ENCODE assay signal across 2 cellular contexts in genomic region chr12:96183734-96184370, GRCh38.
A peak's percentile ranks its signal among the peaks of the same experiment; 100 is the strongest.
TF ChIP-seq lines count a peak whose summit lies in the region.

No MANE protein-coding gene starts in this region.

TF ChIP-seq in HepG2, 621 proteins besides CTCF, POLR2A, EP300 and RAD21:
- TF ChIP-seq MAFK (conservative IDR thresholded peaks at IDR 0.05 in 1 of 2, IDR thresholded peaks at IDR 0.05 in 1 of 2; ENCODE audit: low read length in 2 of 2) (peak; percentile 68 to 82), ZNF7 (CRISPR knock-in tag; IDR thresholded peaks at IDR 0.05) (no peak), MAFF (IDR thresholded peaks at IDR 0.05; ENCODE audit: low read depth, low read length) (peak; percentile 76)
TF ChIP-seq in HepG2: peak in this region for 2.

TF ChIP-seq in endothelial cell of umbilical vein, 7 proteins besides CTCF, POLR2A, EP300 and RAD21:
- TF ChIP-seq MYC (IDR thresholded peaks at IDR 0.05; ENCODE audit: low read depth, low read length) (no peak), MAX (IDR thresholded peaks at IDR 0.05; ENCODE audit: insufficient read depth, insufficient read length) (peak; percentile 21)
